Comparison of ENCODE assay signal across 8 cellular contexts in genomic region chr2:86193901-86194567, GRCh38. TPM values are rescaled to one million over a fixed set of nuclear protein-coding genes. Genes with fewer than 3 reads are reported as not detected.
DNase-seq lines count a peak whose midpoint lies in the region; ATAC-seq and TF ChIP-seq lines count a peak whose summit lies in the region.

No MANE protein-coding gene starts in this region.

- H3K4me3 ChIP-seq in RWPE2 (ENCODE audit: severe bottlenecking) = peak overlapping the region; percentile 85
- peak overlapping the region; percentile 87 to 96 (median 94) for H3K4me3 ChIP-seq in fibroblast of lung (replicated peaks in 1 of 4; ENCODE audit: control extremely low read depth in 1 of 4, insufficient read depth in 1 of 4, low read depth in 3 of 4, low read length in 4 of 4)
- peak overlapping the region; percentile 80 to 99 (median 88) for H3K4me3 ChIP-seq in gastrocnemius medialis

- no peak overlapping the region for H2BK120ac ChIP-seq in H9 (ENCODE audit: low read depth, low read length, poor library complexity, severe bottlenecking)

- ATAC-seq in RWPE2 (ENCODE audit: low read depth) = no peak
- no peak for ATAC-seq in gastrocnemius medialis

- no peak for DNase-seq in H9
- DNase-seq in RWPE2 (ENCODE audit: low spot score) = no peak
- DNase-seq in fibroblast of lung (ENCODE audit: low read depth in 2 of 2) = no peak
- no peak for DNase-seq in gastrocnemius medialis
- DNase-seq in posterior cingulate gyrus = no peak
- DNase-seq in T1000 (lab: John Stamatoyannopoulos, UW) = no peak
- DNase-seq in medulla oblongata (ENCODE audit: extremely low spot score) = no peak
- no peak for DNase-seq in NCI-H345 (lab: John Stamatoyannopoulos, UW)

- H3K4me1 Mint-ChIP-seq in H9 = peaks cover 14 to 21% of the 10 kb centered on the region in 2 experiments

- WGBS in H9 (ENCODE audit: extremely low coverage, insufficient read length, low lambda C conversion rate) = no CpG with 5 or more reads among the region's 7 CpGs

- no peak overlapping the region for H2BK12ac ChIP-seq in H9 (ENCODE audit: insufficient read length, low read depth, low read length)

- no peaks in the 10 kb centered on the region for H3K9me3 Mint-ChIP-seq in H9

- H3K18ac ChIP-seq in H9 (ENCODE audit: insufficient read length, low read depth, low read length) = no peak overlapping the region

- H3K36me3 Mint-ChIP-seq in H9 (ENCODE audit: insufficient read depth in 1 of 3, low read depth in 3 of 3) = peaks cover 4 to 12% (median 5%) of the 10 kb centered on the region in 3 experiments; a peak in 6 of 7 replicates

- H3K4me2 ChIP-seq in H9 (ENCODE audit: insufficient read depth, insufficient read length, low read length) (peak overlapping the region; percentile 91), fibroblast of lung (ENCODE audit: extremely low read depth, insufficient read depth, low read length) (peak overlapping the region; percentile 84)

- H4K5ac ChIP-seq in H9 (ENCODE audit: insufficient read length, low read depth, low read length) = no peak overlapping the region

- no peaks in the 10 kb centered on the region for H3K4me1 ChIP-seq in H9 (ENCODE audit: insufficient read depth, low read length)
- H3K4me1 ChIP-seq in RWPE2 (ENCODE audit: insufficient read depth, poor library complexity, severe bottlenecking) = peaks cover 6% of the 10 kb centered on the region
- H3K4me1 ChIP-seq in fibroblast of lung (ENCODE audit: control insufficient read depth, extremely low read depth, insufficient read depth, low read length) = peaks cover 6% of the 10 kb centered on the region
- peaks cover 57 to 61% of the 10 kb centered on the region in 2 donors for H3K4me1 ChIP-seq in gastrocnemius medialis

- H4K20me1 ChIP-seq in H9 (ENCODE audit: control insufficient read depth, insufficient read depth, insufficient read length) = no peaks in the 10 kb centered on the region
- no peaks in the 10 kb centered on the region for H4K20me1 ChIP-seq in fibroblast of lung (ENCODE audit: control insufficient read depth, extremely low read depth, insufficient read depth, low read length)

- peak overlapping the region; percentile 61 for H3K9ac ChIP-seq in H9 (ENCODE audit: extremely low read depth, insufficient read length, low read length)
- H3K9ac ChIP-seq in fibroblast of lung (ENCODE audit: insufficient read depth, low read length) = no peak overlapping the region

- peak overlapping the region; percentile 74 to 90 for H3K4me3 Mint-ChIP-seq in H9

- H4K8ac ChIP-seq in H9 (replicated peaks; ENCODE audit: insufficient read length, low read depth, low read length) = no peak overlapping the region

- H3K27ac Mint-ChIP-seq in H9 = peak overlapping the region in 1 of 3 experiments; percentile 57; a peak in 1 of 7 replicates

- intact Hi-C loops in gastrocnemius medialis (cut with DNase I; ENCODE audit: low total_unique reads) = no loop called here
- intact Hi-C loops in posterior cingulate gyrus (cut with DNase I) = loop anchor here (10.0 kb wide), 1 partner anchor 89 kb away; the partner anchor contains the start of genes POLR1A and PTCD3

- H3K14ac ChIP-seq in H9 (ENCODE audit: insufficient read depth, low read length) = no peak overlapping the region

- peaks cover 37% of the 10 kb centered on the region for H3K36me3 ChIP-seq in RWPE2 (ENCODE audit: low read depth)
- no peaks in the 10 kb centered on the region for H3K36me3 ChIP-seq in fibroblast of lung (ENCODE audit: control insufficient read depth, insufficient read depth, low read length)
- no peaks in the 10 kb centered on the region for H3K36me3 ChIP-seq in gastrocnemius medialis

- H3K23me2 ChIP-seq in H9 (ENCODE audit: insufficient read length, low read depth, low read length, poor library complexity, severe bottlenecking) = peaks cover 9% of the 10 kb centered on the region

- H3K56ac ChIP-seq in H9 (ENCODE audit: insufficient read length, low read depth, low read length) = no peak overlapping the region

- no peak overlapping the region for H4K91ac ChIP-seq in H9 (ENCODE audit: insufficient read length, low read depth, low read length)

- no peak overlapping the region for H2BK20ac ChIP-seq in H9 (ENCODE audit: low read depth, low read length, poor library complexity, severe bottlenecking)

- H3K27me3 Mint-ChIP-seq in H9 (ENCODE audit: low read depth) = no peaks in the 10 kb centered on the region

- H3K9me3 ChIP-seq in H9 (ENCODE audit: control insufficient read depth, low read depth, low read length) (no peaks in the 10 kb centered on the region), RWPE2 (ENCODE audit: severe bottlenecking) (no peaks in the 10 kb centered on the region), fibroblast of lung (ENCODE audit: control insufficient read depth, insufficient read depth, low read depth, low read length) (no peaks in the 10 kb centered on the region), gastrocnemius medialis (no peaks in the 10 kb centered on the region)

- no peak overlapping the region for H2BK5ac ChIP-seq in H9 (ENCODE audit: insufficient read length, low read length)

- peaks cover 36% of the 10 kb centered on the region for H3K79me2 ChIP-seq in H9 (ENCODE audit: insufficient read depth, low read length)
- peaks cover 56% of the 10 kb centered on the region for H3K79me2 ChIP-seq in fibroblast of lung (ENCODE audit: control insufficient read depth, insufficient read depth, low read length)

- peaks cover 3% of the 10 kb centered on the region for H3K79me1 ChIP-seq in H9 (ENCODE audit: insufficient read depth, low read depth, low read length, poor library complexity, severe bottlenecking)

- H3K27ac ChIP-seq in H9 (ENCODE audit: insufficient read length, low read depth, low read length) = no peak overlapping the region
- peak overlapping the region; percentile 90 for H3K27ac ChIP-seq in RWPE2 (ENCODE audit: poor library complexity, severe bottlenecking)
- H3K27ac ChIP-seq in fibroblast of lung (ENCODE audit: insufficient read depth, low read length) = peak overlapping the region; percentile 99
- H3K27ac ChIP-seq in gastrocnemius medialis = peak overlapping the region; percentile 95 to 100 (median 98)

- H2AFZ ChIP-seq in H9 (ENCODE audit: low read length) = no peak overlapping the region
- no peak overlapping the region for H2AFZ ChIP-seq in fibroblast of lung (ENCODE audit: low read length)

- H2AK5ac ChIP-seq in H9 (ENCODE audit: insufficient read length, low read length) = no peak overlapping the region

- no peak for TF ChIP-seq POLR2A in gastrocnemius medialis (IDR thresholded peaks at IDR 0.05)

- no peak overlapping the region for H3K23ac ChIP-seq in H9 (ENCODE audit: insufficient read length, low read depth, low read length)

- no peak overlapping the region for H2BK15ac ChIP-seq in H9 (ENCODE audit: low read depth, low read length)

- no peak overlapping the region for H3K4ac ChIP-seq in H9 (ENCODE audit: low read depth, low read length)

- H3K27me3 ChIP-seq in H9 (ENCODE audit: insufficient read depth, low read length) = no peaks in the 10 kb centered on the region
- no peaks in the 10 kb centered on the region for H3K27me3 ChIP-seq in RWPE2 (ENCODE audit: insufficient read depth, poor library complexity, severe bottlenecking)
- no peaks in the 10 kb centered on the region for H3K27me3 ChIP-seq in fibroblast of lung (ENCODE audit: control insufficient read depth, insufficient read depth, low read length)
- H3K27me3 ChIP-seq in gastrocnemius medialis = no peaks in the 10 kb centered on the region

- no peak overlapping the region for H3T11ph ChIP-seq in H9 (ENCODE audit: low read length)

- in situ Hi-C loops in gastrocnemius medialis (cut with MboI; ENCODE audit: low sequenced_read_pairs in 4 of 4) = loop anchor here in 1 of 4 donors (25.0 kb wide), 1 partner anchor 832 kb away; the partner anchor contains the start of genes ELMOD3 and RETSAT

- TF ChIP-seq CTCF in H9 (conservative IDR thresholded peaks at IDR 0.05) (no peak), RWPE2 (IDR thresholded peaks at IDR 0.05; ENCODE audit: poor library complexity, severe bottlenecking) (no peak), fibroblast of lung (conservative IDR thresholded peaks at IDR 0.05 in 1 of 2, IDR thresholded peaks at IDR 0.05 in 1 of 2; ENCODE audit: low read depth in 1 of 2, low read length in 2 of 2) (no peak), gastrocnemius medialis (IDR thresholded peaks at IDR 0.05 in 4 of 5, conservative IDR thresholded peaks at IDR 0.05 in 1 of 5) (no peak)

RNA-seq across cellular contexts. Expression of gene IMMT, which starts 1.2 kb away (rescaled TPM):
- total RNA-seq in H9 (2021) = 112 and 116 TPM in 2 replicates
- total RNA-seq in fibroblast of lung = 37.5 and 47.1 TPM in 2 replicates
- 52.7 and 60.5 TPM in 2 replicates for polyA plus RNA-seq in fibroblast of lung
- polyA plus RNA-seq in fibroblast of lung (2012) = 59.1 and 75.9 TPM in 2 replicates
- polyA minus RNA-seq in fibroblast of lung (ENCODE audit: low replicate concordance) = 15.5 and 32.9 TPM in 2 replicates
- total RNA-seq in gastrocnemius medialis = 100 to 1,000 TPM in 3 of 4 donors, 10 to 100 TPM in 1; 83.5 to 153 (median 127) TPM

RNA-seq across cellular contexts. Expression of gene MRPL35, which starts 5.2 kb away (rescaled TPM):
- total RNA-seq in H9 (2021) (43.5 and 47.5 TPM in 2 replicates), fibroblast of lung (19.5 and 23.6 TPM in 2 replicates), gastrocnemius medialis (10 to 100 TPM; 22.2 to 62.3 (median 38.8) TPM)
- polyA plus RNA-seq in fibroblast of lung = 51.9 and 55.2 TPM in 2 replicates
- polyA plus RNA-seq in fibroblast of lung (2012) = 37.6 and 38.9 TPM in 2 replicates
- 47.3 and 79.4 TPM in 2 replicates for polyA minus RNA-seq in fibroblast of lung (ENCODE audit: low replicate concordance)
